8 cellular contexts compared by ENCODE assay signal in genomic region chr17:78970834-78971763, GRCh38. TPM values are rescaled to one million over a fixed set of nuclear protein-coding genes. Genes with fewer than 3 reads are reported as not detected.
DNase-seq lines count a peak whose midpoint lies in the region; ATAC-seq and TF ChIP-seq lines count a peak whose summit lies in the region.

No MANE protein-coding gene starts in this region.

- H3K27ac ChIP-seq in adrenal gland: peak overlapping the region in 3 of 5 donors; percentile 33 to 53 (median 45)
- H3K27ac ChIP-seq in heart left ventricle: peak overlapping the region in 9 of 12 donors; percentile 11 to 72 (median 51)

- H3K36me3 ChIP-seq in adrenal gland (replicated peaks in 1 of 2) (peaks cover 0 to 42% of the 10 kb centered on the region in 2 donors), heart left ventricle (peaks cover 0 to 55% (median 30%) of the 10 kb centered on the region in 9 donors)

- no peaks in the 10 kb centered on the region for H3K27me3 ChIP-seq in adrenal gland
- H3K27me3 ChIP-seq in heart left ventricle: no peaks in the 10 kb centered on the region

- intact Hi-C loops in adrenal gland (cut with DNase I) (loop anchor here (2.0 to 5.0 kb wide), 2 partner anchors 104 to 106 kb away; no protein-coding TSS in a partner anchor), heart left ventricle (cut with DNase I) (loop anchor here (1.0 to 10.0 kb wide), 11 partner anchors 39 to 476 kb away; partner anchors contain the start of gene TIMP2 (in 3 of the 10))

- H3K4me3 ChIP-seq in adrenal gland (no peak overlapping the region), heart left ventricle (no peak overlapping the region)

- WGBS in adrenal gland, 4 donors: 33 to 42% (median 34%) methylated on average over 17 to 34 of the region's 34 CpGs
- 28 to 36% (median 35%) methylated on average over 28 to 34 of the region's 34 CpGs for WGBS in heart left ventricle, 4 donors

- H3K4me1 Mint-ChIP-seq in T-helper 1 cell treated with Interleukin-12 subunit alpha and Interleukin-12 subunit beta and Interleukin-4 antibody, amounts not matched to agents 30 μg/mL and 1 μg/mL, for 36 hours (ENCODE audit: low read depth): peaks cover 10% of the 10 kb centered on the region

- peak overlapping the region; percentile 67 for H3K27ac Mint-ChIP-seq in T-helper 1 cell treated with Interleukin-12 subunit alpha and Interleukin-12 subunit beta and Interleukin-4 antibody, amounts not matched to agents 30 μg/mL and 1 μg/mL, for 36 hours

- ATAC-seq in heart left ventricle: peak in 3 of 4 donors; percentile 39 to 49 (median 43)
- ATAC-seq in HG03196 (IDR thresholded peaks at IDR 0.05; ENCODE audit: unreplicated experiment): no peak
- no peak for ATAC-seq in HG03442 (IDR thresholded peaks at IDR 0.05; ENCODE audit: unreplicated experiment)

- CTCF ChIA-PET in GM10248 (lab: Yijun Ruan, JAX): interaction anchor here (0.8 to 3.7 kb wide), 31 partner anchors 8 to 482 kb away, joined by 3 to 49 read pairs (median 5); partner anchors contain the start of genes CANT1 and LGALS3BP

- H3K4me1 ChIP-seq in adrenal gland (replicated peaks in 1 of 2) (peaks cover 0 to 25% of the 10 kb centered on the region in 2 donors), heart left ventricle (peaks cover 0 to 54% (median 26%) of the 10 kb centered on the region in 12 donors)

- DNase-seq in GM10248 (ENCODE audit: extremely low spot score): peak; percentile 87
- peak; percentile 58 to 83 (median 73) for DNase-seq in NCI-H1417 (lab: John Stamatoyannopoulos, UW)
- peak; percentile 53 to 93 (median 85) for DNase-seq in adrenal gland
- peak; percentile 79 to 88 (median 84) for DNase-seq in heart left ventricle
- DNase-seq in pulmonary artery endothelial cell (ENCODE audit: low read depth, low spot score): peak; percentile 33

- no peaks in the 10 kb centered on the region for H3K27me3 Mint-ChIP-seq in T-helper 1 cell treated with Interleukin-12 subunit alpha and Interleukin-12 subunit beta and Interleukin-4 antibody, amounts not matched to agents 30 μg/mL and 1 μg/mL, for 36 hours (ENCODE audit: low read depth)

- TF ChIP-seq CTCF in GM10248 (IDR thresholded peaks at IDR 0.05; ENCODE audit: control extremely low read depth, extremely low read depth, low read depth, missing control alignments) (peak; percentile 89), adrenal gland (IDR thresholded peaks at IDR 0.05) (peak; percentile 79 to 95 (median 91)), heart left ventricle (IDR thresholded peaks at IDR 0.05) (peak; percentile 82 to 94 (median 88))

- H3K9me3 ChIP-seq in adrenal gland (replicated peaks in 1 of 3) (no peaks in the 10 kb centered on the region), heart left ventricle (no peaks in the 10 kb centered on the region)

- H3K4me3 Mint-ChIP-seq in T-helper 1 cell treated with Interleukin-12 subunit alpha and Interleukin-12 subunit beta and Interleukin-4 antibody, amounts not matched to agents 30 μg/mL and 1 μg/mL, for 36 hours: no peak overlapping the region

- POLR2A ChIA-PET in GM10248 (lab: Yijun Ruan, JAX): no interaction called here

- peaks cover 15% of the 10 kb centered on the region for H3K36me3 Mint-ChIP-seq in T-helper 1 cell treated with Interleukin-12 subunit alpha and Interleukin-12 subunit beta and Interleukin-4 antibody, amounts not matched to agents 30 μg/mL and 1 μg/mL, for 36 hours (ENCODE audit: low read depth)

- TF ChIP-seq POLR2A in adrenal gland (IDR thresholded peaks at IDR 0.05) (no peak), heart left ventricle (IDR thresholded peaks at IDR 0.05) (no peak)

- no peaks in the 10 kb centered on the region for H3K9me3 Mint-ChIP-seq in T-helper 1 cell treated with Interleukin-12 subunit alpha and Interleukin-12 subunit beta and Interleukin-4 antibody, amounts not matched to agents 30 μg/mL and 1 μg/mL, for 36 hours

RNA-seq across cellular contexts. Expression of gene LGALS3BP, which starts 8.6 kb away (rescaled TPM):
- total RNA-seq in adrenal gland (1,000 to 10,000 TPM in 2 of 8 donors, 100 to 1,000 TPM in 6; 449 to 1,588 (median 791) TPM), heart left ventricle (1,000 to 10,000 TPM in 1 of 9 donors, 100 to 1,000 TPM in 8; 250 to 1,343 (median 688) TPM), pulmonary artery endothelial cell (2.3 and 4.1 TPM in 2 replicates)
- polyA plus RNA-seq in adrenal gland (100 to 1,000 TPM; 266 to 499 (median 286) TPM), heart left ventricle (100 to 1,000 TPM; 178 to 363 TPM)

RNA-seq across cellular contexts. Expression of gene CANT1, which starts 38.5 kb away (rescaled TPM):
- total RNA-seq in adrenal gland (10 to 100 TPM; 36.5 to 78.3 (median 61.5) TPM), heart left ventricle (10 to 100 TPM; 20.4 to 43.7 (median 24.1) TPM), pulmonary artery endothelial cell (54.4 and 105 TPM in 2 replicates)
- polyA plus RNA-seq in adrenal gland (10 to 100 TPM; 10.3 to 29.5 (median 10.7) TPM), heart left ventricle (10 to 100 TPM in 1 of 2 donors, 1 to 10 TPM in 1; 5.1 to 46.2 TPM)

RNA-seq across cellular contexts. Expression of gene TIMP2, which starts 45.9 kb away (rescaled TPM):
- 100 to 1,000 TPM; 112 to 275 (median 219) TPM for total RNA-seq in adrenal gland
- 100 to 1,000 TPM in 1 of 3 donors, 10 to 100 TPM in 2; 50.8 to 153 (median 55.9) TPM for polyA plus RNA-seq in adrenal gland
- total RNA-seq in heart left ventricle: 100 to 1,000 TPM in 4 of 9 donors, 10 to 100 TPM in 5; 65.6 to 201 (median 98.3) TPM
- polyA plus RNA-seq in heart left ventricle: 10 to 100 TPM; 25.1 to 54.4 TPM
- total RNA-seq in pulmonary artery endothelial cell: 34.1 and 39.5 TPM in 2 replicates

RNA-seq across cellular contexts. Expression of gene C1QTNF1, which starts 52.9 kb away (rescaled TPM):
- total RNA-seq in adrenal gland (100 to 1,000 TPM in 6 of 8 donors, 10 to 100 TPM in 2; 74.6 to 175 (median 137) TPM), heart left ventricle (100 to 1,000 TPM in 4 of 9 donors, 10 to 100 TPM in 5; 37.0 to 406 (median 66.2) TPM), pulmonary artery endothelial cell (10.7 and 20.2 TPM in 2 replicates)
- polyA plus RNA-seq in adrenal gland (100 to 1,000 TPM in 1 of 3 donors, 10 to 100 TPM in 2; 17.2 to 147 (median 74.4) TPM), heart left ventricle (100 to 1,000 TPM in 1 of 2 donors, 10 to 100 TPM in 1; 85.5 to 189 TPM)

Comparison
In these comparisons a context has a peak if more than half of its experiments do, and no peak if none do; other contexts are left out.
1. DNase-seq: peak in every context shown above with its lines; median percentile 87 in GM10248; 85 in adrenal gland; 84 in heart left ventricle; 73 in NCI-H1417; 33 in pulmonary artery endothelial cell.
2. ATAC-seq: peak in heart left ventricle (3 of 4); none in HG03196 (single experiment) and HG03442 (single experiment).
3. RNA of gene LGALS3BP, which starts 8.6 kb away (total RNA-seq): 449 to 1,588 TPM in adrenal gland and 250 to 1,343 TPM in heart left ventricle; 2.3 to 4.1 TPM in pulmonary artery endothelial cell; every median in the first group is over 10 times any median in the second.
4. Peak in every context shown above with its lines, with median percentiles within 50 percentile points of each other: CTCF ChIP-seq.